In genomic region chr6:146634022-146634421, GRCh38 we compare ENCODE assay signal across 25 cellular contexts. TPM values are rescaled to one million over a fixed set of nuclear protein-coding genes. Genes with fewer than 3 reads are reported as not detected.
DNase-seq lines count a peak whose midpoint lies in the region; ATAC-seq, FAIRE-seq and TF ChIP-seq lines count a peak whose summit lies in the region.
"Had no signal": no experiment of that assay in that cellular context is flagged by ENCODE, and none has a peak within 500 bp of the region (broad histone marks: within the 10 kb centered on the region; RNA-seq: fewer than 3 reads in every experiment).

No MANE protein-coding gene starts in this region.

- H3K27me3 ChIP-seq in K562 (ENCODE audit: control insufficient read depth in 2 of 2, insufficient read depth in 2 of 2, low read length in 2 of 2), result no peaks in the 10 kb centered on the region
- no peaks in the 10 kb centered on the region for H3K27me3 ChIP-seq in smooth muscle cell (ENCODE audit: low read depth)
- H3K27me3 ChIP-seq in left ventricle myocardium inferior (ENCODE audit: low read depth), result no peaks in the 10 kb centered on the region
- H3K27me3 ChIP-seq in aorta (ENCODE audit: control insufficient read depth in 1 of 2, insufficient read depth in 2 of 2, low read length in 1 of 2), result no peaks in the 10 kb centered on the region
- H3K27me3 ChIP-seq: BLaER1 had no signal

- H3K79me2 ChIP-seq in K562 (ENCODE audit: control insufficient read depth, insufficient read depth, low read length) (no peaks in the 10 kb centered on the region), smooth muscle cell (ENCODE audit: low read depth) (no peaks in the 10 kb centered on the region)

- H3F3A ChIP-seq in smooth muscle cell (ENCODE audit: low read depth), result no peaks in the 10 kb centered on the region

- H3K36me3 ChIP-seq in K562 (ENCODE audit: control insufficient read depth, insufficient read depth, low read length) (no peaks in the 10 kb centered on the region), mucosa of descending colon (ENCODE audit: low read depth) (no peaks in the 10 kb centered on the region), smooth muscle cell (ENCODE audit: low read depth) (no peaks in the 10 kb centered on the region), left ventricle myocardium inferior (no peaks in the 10 kb centered on the region), aorta (ENCODE audit: control insufficient read depth in 1 of 2, insufficient read depth in 2 of 2, low read length in 1 of 2) (no peaks in the 10 kb centered on the region)
- H3K36me3 ChIP-seq: BE2C, BLaER1 had no signal

- FAIRE-seq in GM12891 (lab: Jason Lieb, UNC) (peak; percentile 33), K562 (lab: Jason Lieb, UNC) (no peak), D721Med (lab: Jason Lieb, UNC) (no peak)
- FAIRE-seq: A204.1, G401.6, GM12892, GM18507 had no signal

- POLR2A ChIA-PET in K562 (lab: Yijun Ruan, JAX), result no interaction called here

- CTCF ChIA-PET in K562 (lab: Yijun Ruan, JAX; ENCODE audit: low intra/inter-chr PET ratio), result no interaction called here

- intact Hi-C loops in K562 (cut with micrococcal nuclease) (no loop called here), mucosa of descending colon (cut with DNase I, micrococcal nuclease) (no loop called here), left ventricle myocardium inferior (cut with micrococcal nuclease) (no loop called here), aorta (cut with DNase I) (no loop called here)

- 2% methylated on average over 2 of the region's 2 CpGs for WGBS in K562 (ENCODE audit: insufficient coverage, low coverage, missing lambda C conversion rate)
- WGBS in smooth muscle cell (ENCODE audit: low lambda C conversion rate), result 87% methylated on average over 2 of the region's 2 CpGs
- 67 to 80% methylated on average over 2 of the region's 2 CpGs for whole genome bisulfite sequencing in aorta, 2 donors

- H3K9me3 ChIP-seq in K562 (replicated peaks; ENCODE audit: control insufficient read depth, insufficient read depth, low read depth, low read length) (no peaks in the 10 kb centered on the region), mucosa of descending colon (no peaks in the 10 kb centered on the region), smooth muscle cell (replicated peaks; ENCODE audit: low read depth) (no peaks in the 10 kb centered on the region), left ventricle myocardium inferior (replicated peaks) (no peaks in the 10 kb centered on the region), aorta (ENCODE audit: control insufficient read depth, low read length) (peaks cover 2% of the 10 kb centered on the region)
- H3K9me3 ChIP-seq: BE2C, BLaER1 had no signal

- BruUV-seq in K562 (replicated peaks; lab: Mats Ljungman, UMichigan), result no TSS peak

- no peak for TF ChIP-seq EP300 in K562 (IDR thresholded peaks at IDR 0.05; ENCODE audit: low read length)

- in situ Hi-C loops in K562 (cut with MboI), result no loop called here

- TF ChIP-seq POLR2A in GM12891 (IDR thresholded peaks at IDR 0.05; ENCODE audit: low read depth, low read length), result no peak
- no peak for TF ChIP-seq POLR2A in K562 (conservative IDR thresholded peaks at IDR 0.05)

- TF ChIP-seq RAD21 in K562 (CRISPR knock-in tag; conservative IDR thresholded peaks at IDR 0.05 in 1 of 2, IDR thresholded peaks at IDR 0.05 in 1 of 2), result no peak

- H2AFZ ChIP-seq in K562 (ENCODE audit: low read depth, low read length), result no peak overlapping the region
- no peak overlapping the region for H2AFZ ChIP-seq in smooth muscle cell (ENCODE audit: low read depth)

- no peak for ATAC-seq in K562
- peak; percentile 97 for ATAC-seq in mucosa of descending colon
- no peak for ATAC-seq in aorta (ENCODE audit: low FRiP score)

- DNase-seq in GM12891 (ENCODE audit: insufficient read length, low spot score) (no peak), K562 (ENCODE audit: extremely low read depth in 1 of 4, low spot score in 3 of 4) (no peak), mucosa of descending colon (peak in 1 of 3 donors; percentile 12), smooth muscle cell (lab: John Stamatoyannopoulos, UW; ENCODE audit: unreplicated experiment) (no peak), left ventricle myocardium inferior (no peak), aorta (no peak), D721Med (ENCODE audit: insufficient read length, low spot score) (no peak)
- DNase-seq: 8988T; ACHN; BE2C; C1 segment of cervical spinal cord; CD4-positive, alpha-beta memory T cell; CD4-positive, CD25-positive, alpha-beta regulatory T cell; CD8-positive, alpha-beta memory T cell; COR-L47; DMS79 treated with DMSO at 0.1 percent for 48 hours; GF-D8 had no signal

- H4K20me1 ChIP-seq in K562 (replicated peaks; ENCODE audit: control insufficient read depth, insufficient read depth, low read length) (no peaks in the 10 kb centered on the region), smooth muscle cell (ENCODE audit: low read depth) (no peaks in the 10 kb centered on the region)
- H4K20me1 ChIP-seq: BLaER1 had no signal

- no peaks in the 10 kb centered on the region for H3K9me1 ChIP-seq in K562 (ENCODE audit: control insufficient read depth, insufficient read depth, low read length)

- H3K9ac ChIP-seq in K562 (ENCODE audit: insufficient read depth in 1 of 2, low read depth in 2 of 2, low read length in 2 of 2) (no peak overlapping the region), smooth muscle cell (ENCODE audit: low read depth) (no peak overlapping the region)
- H3K9ac ChIP-seq: BLaER1 had no signal

- H3K4me3 ChIP-seq in K562 (no peak overlapping the region), mucosa of descending colon (no peak overlapping the region), smooth muscle cell (no peak overlapping the region), left ventricle myocardium inferior (no peak overlapping the region), aorta (ENCODE audit: low read length in 2 of 2) (no peak overlapping the region)
- H3K4me3 ChIP-seq: BLaER1 had no signal

- H3K4me1 ChIP-seq in K562 (replicated peaks in 1 of 2; ENCODE audit: control insufficient read depth in 2 of 2, insufficient read depth in 2 of 2, low read length in 2 of 2) (no peaks in the 10 kb centered on the region), mucosa of descending colon (ENCODE audit: low read depth) (no peaks in the 10 kb centered on the region), smooth muscle cell (ENCODE audit: low read depth) (peaks cover 9% of the 10 kb centered on the region), left ventricle myocardium inferior (no peaks in the 10 kb centered on the region), aorta (ENCODE audit: control insufficient read depth in 1 of 2, insufficient read depth in 2 of 2, low read length in 2 of 2) (no peaks in the 10 kb centered on the region)
- H3K4me1 ChIP-seq: BE2C, BLaER1 had no signal

- H3K4me2 ChIP-seq in K562 (ENCODE audit: insufficient read depth, low read length) (no peak overlapping the region), smooth muscle cell (peak overlapping the region; percentile 67)
- H3K4me2 ChIP-seq: BLaER1 had no signal

- TF ChIP-seq CTCF in K562 (IDR thresholded peaks at IDR 0.05 in 2 of 3, conservative IDR thresholded peaks at IDR 0.05 in 1 of 3; ENCODE audit: insufficient read depth in 2 of 3, low read depth in 1 of 3, low read length in 3 of 3) (no peak), mucosa of descending colon (IDR thresholded peaks at IDR 0.05) (no peak), smooth muscle cell (IDR thresholded peaks at IDR 0.05; ENCODE audit: borderline replicate concordance, insufficient read depth, poor library complexity, severe bottlenecking) (no peak), left ventricle myocardium inferior (IDR thresholded peaks at IDR 0.05; ENCODE audit: borderline replicate concordance) (no peak), D721Med (IDR thresholded peaks at IDR 0.05; ENCODE audit: insufficient read depth, missing control alignments) (no peak)

- H3K27ac ChIP-seq in K562 (ENCODE audit: extremely low read depth, low read depth, low read length) (no peak overlapping the region), smooth muscle cell (ENCODE audit: low read depth) (peak overlapping the region; percentile 87), left ventricle myocardium inferior (replicated peaks) (no peak overlapping the region), aorta (ENCODE audit: low read depth in 1 of 2, low read length in 2 of 2) (no peak overlapping the region)
- H3K27ac ChIP-seq: BLaER1 had no signal

TF ChIP-seq in GM12891, 5 proteins besides CTCF, POLR2A, EP300 and RAD21:
- no peak for TF ChIP-seq TAF1 (IDR thresholded peaks at IDR 0.05; ENCODE audit: low read depth, low read length)
- no peak for TF ChIP-seq PAX5 (IDR thresholded peaks at IDR 0.05; ENCODE audit: insufficient read depth, low read length, severe bottlenecking)

TF ChIP-seq in K562, 482 proteins besides CTCF, POLR2A, EP300 and RAD21 (continues in another document):
- TF ChIP-seq ESRRB (CRISPR knock-in tag; IDR thresholded peaks at IDR 0.05; ENCODE audit: borderline replicate concordance), result no peak

RNA-seq across cellular contexts. Expression of gene ADGB, which starts 35.2 kb away (rescaled TPM):
- polyA plus RNA-seq in GM12891 (2012; ENCODE audit: low read depth, missing spikeins), result not detected
- not detected in 2 replicates for total RNA-seq in K562 (2011; cell fraction: chromatin; rRNA removed; ENCODE audit: low replicate concordance)
- not detected in 2 replicates for total RNA-seq in K562 (2011; cell fraction: nucleolus; rRNA removed)
- total RNA-seq in K562 (2011; cell fraction: nucleoplasm; rRNA removed), result not detected in 2 replicates
- total RNA-seq in K562 (2014; rRNA removed) (not detected in 2 replicates), K562 (2014; rRNA removed; fragmentation: Illumina TruSeq; extraction: Trizol) (not detected in 2 replicates), K562 (2015; rRNA removed; fragmentation: Illumina TruSeq; extraction: Trizol) (not detected in 2 replicates), K562 (2021) (not detected in 2 replicates), mucosa of descending colon (1 to 10 TPM in 2 of 3 donors, under 1 TPM in 1; 0.70 to 2.2 (median 2.1) TPM), smooth muscle cell (1.1 and 1.5 TPM in 2 replicates), left ventricle myocardium inferior (not detected), aorta (under 1 TPM in 1 of 2 donors, not detected in 1; 0.18 TPM)
- polyA plus RNA-seq in K562 (2011; rRNA removed) (not detected in 2 replicates), K562 (2014; fragmentation: Illumina TruSeq; extraction: Trizol) (not detected in 2 replicates), K562 (2014; fragmentation: Nextera tagmentation; extraction: Ambion mirVana) (not detected), K562 (2014; rRNA removed) (not detected in 2 replicates), smooth muscle cell (1.6 and 3.1 TPM in 2 replicates), aorta (not detected)
- not detected in 2 replicates for polyA plus RNA-seq in K562 (2011; cell fraction: cytosol; rRNA removed)
- not detected in 2 replicates for polyA plus RNA-seq in K562 (2011; cell fraction: nucleus; rRNA removed)
- polyA plus RNA-seq in K562 (2012), result 0.06 TPM in 1 of 2 replicates, not detected in the other
- not detected in 2 replicates for polyA minus RNA-seq in K562 (2011; rRNA and poly(A)+ RNA removed)
- polyA minus RNA-seq in K562 (2011; cell fraction: cytosol; rRNA and poly(A)+ RNA removed), result not detected in 2 replicates
- not detected in 2 replicates for polyA minus RNA-seq in K562 (2011; cell fraction: nucleus; rRNA and poly(A)+ RNA removed)
- total RNA-seq: A673; CD4-positive, alpha-beta memory T cell; CD4-positive, CD25-positive, alpha-beta regulatory T cell had no signal
- polyA plus RNA-seq: AG04450; CD14-positive monocyte; CD4-positive, alpha-beta memory T cell; CD4-positive, CD25-positive, alpha-beta regulatory T cell; CD8-positive, alpha-beta memory T cell had no signal
